Comparison of ENCODE assay signal across 8 cellular contexts in the genomic region with DNA sequence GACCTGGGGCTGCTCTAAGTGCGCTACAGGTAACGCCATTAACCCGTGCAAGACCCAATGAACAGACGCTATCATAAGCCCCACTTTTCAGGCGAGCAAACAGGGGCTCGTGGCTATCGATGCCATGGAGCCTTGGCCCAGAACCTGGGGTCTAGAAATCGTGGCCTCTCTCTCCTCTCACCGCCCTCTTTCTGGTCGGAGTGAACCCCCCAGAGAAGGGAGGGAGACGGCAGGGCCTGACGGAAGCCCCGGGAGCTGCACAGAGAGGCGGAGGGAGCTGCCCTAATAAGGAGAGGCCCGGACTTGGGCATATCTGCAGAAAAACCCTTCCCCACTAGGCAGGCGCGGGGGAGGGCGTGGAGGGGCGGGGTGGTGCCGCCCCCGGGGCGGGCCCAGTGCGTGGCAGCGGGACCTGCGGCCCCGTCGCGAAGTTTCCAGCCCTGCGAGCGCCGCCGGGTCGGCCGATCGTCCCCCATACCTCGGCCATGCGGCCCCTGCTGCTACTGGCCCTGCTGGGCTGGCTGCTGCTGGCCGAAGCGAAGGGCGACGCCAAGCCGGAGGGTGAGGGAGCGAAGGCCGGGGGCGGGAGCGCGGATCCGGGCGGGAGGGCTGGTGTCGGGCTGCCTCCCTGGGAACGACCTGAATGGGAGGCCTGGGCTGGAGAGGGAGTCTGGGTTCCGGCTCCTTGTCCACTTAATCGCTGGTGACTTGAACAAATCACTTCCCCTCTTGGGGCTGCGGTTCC. TPM values are rescaled to one million over a fixed set of nuclear protein-coding genes. Genes with fewer than 3 reads are reported as not detected.
DNase-seq lines count a peak whose midpoint lies in the region; ATAC-seq and TF ChIP-seq lines count a peak whose summit lies in the region.

TSS of gene PLOD1 (plus strand) at position 423 of the 745 bp plus-strand sequence. CDS start at position 486, 63 bp downstream.

- peaks cover 0 to 21% of the 10 kb centered on the region in 2 donors for H3K4me1 Mint-ChIP-seq in immature natural killer cell

- no peaks in the 10 kb centered on the region for H3K36me3 ChIP-seq in mammary epithelial cell (ENCODE audit: insufficient read depth, low read length)
- no peaks in the 10 kb centered on the region for H3K36me3 ChIP-seq in smooth muscle cell (ENCODE audit: low read depth)

- peaks cover 29% of the 10 kb centered on the region for H3K4me1 ChIP-seq in mammary epithelial cell (ENCODE audit: insufficient read depth, low read length)
- H3K4me1 ChIP-seq in smooth muscle cell (ENCODE audit: low read depth), result peaks cover 10% of the 10 kb centered on the region

- H3K4me2 ChIP-seq in mammary epithelial cell (ENCODE audit: insufficient read depth, low read depth, low read length) (peak within 1 kb of the TSS; percentile 81), smooth muscle cell (peak within 1 kb of the TSS; percentile 84)

- H2AFZ ChIP-seq in mammary epithelial cell (ENCODE audit: low read depth, low read length), result peak within 1 kb of the TSS; percentile 91
- H2AFZ ChIP-seq in smooth muscle cell (ENCODE audit: low read depth), result peak within 1 kb of the TSS; percentile 84

- H3K9me3 ChIP-seq in mammary epithelial cell (replicated peaks; ENCODE audit: insufficient read depth, low read length) (no peaks in the 10 kb centered on the region), smooth muscle cell (replicated peaks; ENCODE audit: low read depth) (no peaks in the 10 kb centered on the region)

- no peaks in the 10 kb centered on the region for H3K36me3 Mint-ChIP-seq in immature natural killer cell

- H3K9me3 Mint-ChIP-seq in immature natural killer cell, result no peaks in the 10 kb centered on the region

- DNase-seq in 8988T (peak; percentile 80), NCI-H2196 treated with DMSO at 0.1 percent for 48 hours (lab: John Stamatoyannopoulos, UW; ENCODE audit: unreplicated experiment) (peak; percentile 64), mammary epithelial cell (peak; percentile 82), immature natural killer cell (peak; percentile 72 to 79 (median 76)), smooth muscle cell (lab: John Stamatoyannopoulos, UW; ENCODE audit: unreplicated experiment) (peak; percentile 70)

- intact Hi-C loops in mammary epithelial cell (cut with micrococcal nuclease), result loop anchor here (5.0 kb wide), 1 partner anchor 48 kb away; the partner anchor contains the start of gene MFN2

- no TSS peak for BruUV-seq in mammary epithelial cell (replicated peaks; lab: Mats Ljungman, UMichigan)

- in situ Hi-C loops in mammary epithelial cell (cut with MboI; ENCODE audit: low sequenced_read_pairs in 2 of 2), result no loop called here

- H3K27me3 ChIP-seq in mammary epithelial cell (ENCODE audit: insufficient read depth, low read length) (no peaks in the 10 kb centered on the region), smooth muscle cell (ENCODE audit: low read depth) (no peaks in the 10 kb centered on the region)

- WGBS in mammary epithelial cell (ENCODE audit: low coverage, missing lambda C conversion rate), result under 1% methylated on average over 15 of the region's 54 CpGs
- 2% methylated on average over 40 of the region's 54 CpGs for WGBS in smooth muscle cell (ENCODE audit: low lambda C conversion rate)

- H3K27me3 Mint-ChIP-seq in immature natural killer cell (ENCODE audit: low read depth in 3 of 3), result peaks cover 0 to 2% (median 1%) of the 10 kb centered on the region in 3 donors

- H3K27ac Mint-ChIP-seq in immature natural killer cell, result peak within 1 kb of the TSS; percentile 46 to 84 (median 72)

- H3K4me3 ChIP-seq in WI38 (ENCODE audit: low read depth, low read length) (peak within 1 kb of the TSS; percentile 84), mammary epithelial cell (replicated peaks in 1 of 3; ENCODE audit: insufficient read depth in 1 of 3, low read depth in 2 of 3, low read length in 3 of 3) (peak within 1 kb of the TSS; percentile 74 to 85 (median 75)), smooth muscle cell (peak within 1 kb of the TSS; percentile 70)

- ATAC-seq in GM18519 (IDR thresholded peaks at IDR 0.05; ENCODE audit: low FRiP score, unreplicated experiment) (peak; percentile 64), HG03045 (IDR thresholded peaks at IDR 0.05; ENCODE audit: unreplicated experiment) (peak; percentile 87)

- H3K27ac ChIP-seq in mammary epithelial cell (ENCODE audit: insufficient read depth, low read depth, low read length) (peak within 1 kb of the TSS; percentile 4), smooth muscle cell (ENCODE audit: low read depth) (peak within 1 kb of the TSS; percentile 14)

- H4K20me1 ChIP-seq in mammary epithelial cell (ENCODE audit: insufficient read depth, low read length), result no peaks in the 10 kb centered on the region
- peaks cover 34% of the 10 kb centered on the region for H4K20me1 ChIP-seq in smooth muscle cell (ENCODE audit: low read depth)

- H3F3A ChIP-seq in smooth muscle cell (ENCODE audit: low read depth), result no peaks in the 10 kb centered on the region

- H3K9ac ChIP-seq in mammary epithelial cell (ENCODE audit: insufficient read depth, low read length) (peak within 1 kb of the TSS; percentile 52), smooth muscle cell (ENCODE audit: low read depth) (peak within 1 kb of the TSS; percentile 68)

- dilution Hi-C loops in mammary epithelial cell (cut with HindIII; ENCODE audit: low sequenced_read_pairs), result loop anchor here (5.0 kb wide), 1 partner anchor 48 kb away; the partner anchor contains the start of gene MFN2

- H3K79me2 ChIP-seq in mammary epithelial cell (ENCODE audit: insufficient read depth, low read length), result peaks cover 39% of the 10 kb centered on the region
- peaks cover 48% of the 10 kb centered on the region for H3K79me2 ChIP-seq in smooth muscle cell (ENCODE audit: low read depth)

- no peak for TF ChIP-seq CTCF in WI38 (IDR thresholded peaks at IDR 0.05; ENCODE audit: low read depth, low read length)
- no peak for TF ChIP-seq CTCF in mammary epithelial cell (conservative IDR thresholded peaks at IDR 0.05 in 1 of 2, IDR thresholded peaks at IDR 0.05 in 1 of 2; ENCODE audit: extremely low read depth in 1 of 2, insufficient read depth in 1 of 2, low read depth in 1 of 2, low read length in 2 of 2)
- no peak for TF ChIP-seq CTCF in smooth muscle cell (IDR thresholded peaks at IDR 0.05; ENCODE audit: borderline replicate concordance, insufficient read depth, poor library complexity, severe bottlenecking)

- H3K4me3 Mint-ChIP-seq in immature natural killer cell, result peak within 1 kb of the TSS; percentile 85 to 90 (median 85)

- CTCF ChIA-PET in mammary epithelial cell (lab: Charles Lee; ENCODE audit: low non-redundant PET), result interaction anchor here (0.6 kb wide), 1 partner anchor 96 kb away, joined by 11 read pairs; no protein-coding TSS in a partner anchor

RNA-seq across cellular contexts. Expression of gene PLOD1, which starts in this region (rescaled TPM):
- total RNA-seq in mammary epithelial cell, result 100 to 1,000 TPM; 107 to 197 TPM
- 189 TPM for polyA plus RNA-seq in mammary epithelial cell
- polyA minus RNA-seq in mammary epithelial cell, result 128 TPM
- polyA plus RNA-seq in immature natural killer cell, result 10 to 100 TPM; 36.2 to 81.9 (median 73.8) TPM
- total RNA-seq in smooth muscle cell, result 292 and 362 TPM in 2 replicates
- 425 and 559 TPM in 2 replicates for polyA plus RNA-seq in smooth muscle cell

Comparison
In these comparisons a context has a peak if more than half of its experiments do, and no peak if none do; other contexts are left out.
1. Peak in every context shown above with its lines: DNase-seq, ATAC-seq, H3K4me3 ChIP-seq and H3K27ac ChIP-seq.